19 cellular contexts compared by ENCODE assay signal in genomic region chr4:72430050-72430449, GRCh38.
DNase-seq lines count a peak whose midpoint lies in the region; ATAC-seq and TF ChIP-seq lines count a peak whose summit lies in the region.
"Had no signal": no experiment of that assay in that cellular context is flagged by ENCODE, and none has a peak within 500 bp of the region (broad histone marks: within the 10 kb centered on the region; RNA-seq: fewer than 3 reads in every experiment).

No MANE protein-coding gene starts in this region.

- no peak for TF ChIP-seq EP300 in gastroesophageal sphincter (IDR thresholded peaks at IDR 0.05)

- peaks cover 10% of the 10 kb centered on the region; the same call in 1 of the 2 replicates for H3K4me1 Mint-ChIP-seq in HFFc6 (ENCODE audit: low read depth)
- H3K4me1 Mint-ChIP-seq: naive thymus-derived CD8-positive, alpha-beta T cell had no signal

- H3K4me3 ChIP-seq in adrenal gland (no peak overlapping the region), gastroesophageal sphincter (no peak overlapping the region)
- H3K4me3 ChIP-seq: A549 had no signal

- DNase-seq in A172 (ENCODE audit: low spot score) (peak; percentile 23), HFFc6 (peak; percentile 18), adrenal gland (peak; percentile 43 to 73 (median 63)), glomerular visceral epithelial cell (ENCODE audit: extremely low spot score) (peak; percentile 71), CD1c-positive myeloid dendritic cell (ENCODE audit: extremely low spot score) (no peak), mesenteric fat pad (ENCODE audit: low spot score) (no peak)
- DNase-seq: activated CD4-positive, alpha-beta T cell treated with anti-CD3 and anti-CD28 coated beads, Interleukin-2, amount 50 U/mL, for 4 hours; activated T-cell treated with anti-CD3 and anti-CD28 coated beads, Interleukin-2, amount 50 U/mL, for 1 hour; cerebellar nuclear complex; GOT3; left ventricle myocardium superior; naive thymus-derived CD8-positive, alpha-beta T cell; NCI-H1105; NCI-H2171; stimulated activated naive CD4-positive, alpha-beta T cell treated with Interleukin-2 at 50 U/mL for 16 hours; trophoblast cell had no signal

- peaks cover 3% of the 10 kb centered on the region for H3K27me3 Mint-ChIP-seq in HFFc6 (ENCODE audit: insufficient read depth)

- H3K9me3 Mint-ChIP-seq in HFFc6 = no peaks in the 10 kb centered on the region

- H3K9me3 ChIP-seq in adrenal gland (replicated peaks in 1 of 3) (no peaks in the 10 kb centered on the region), gastroesophageal sphincter (no peaks in the 10 kb centered on the region)
- H3K9me3 ChIP-seq: A549 had no signal

- H3K4me1 ChIP-seq in adrenal gland (replicated peaks in 1 of 2) (peaks cover 0 to 4% of the 10 kb centered on the region in 2 donors), gastroesophageal sphincter (no peaks in the 10 kb centered on the region)
- H3K4me1 ChIP-seq: A549 had no signal

- TF ChIP-seq CTCF in HFFc6 (IDR thresholded peaks at IDR 0.05) (no peak), adrenal gland (IDR thresholded peaks at IDR 0.05) (no peak), gastroesophageal sphincter (IDR thresholded peaks at IDR 0.05) (no peak)

- H3K27me3 ChIP-seq in adrenal gland (no peaks in the 10 kb centered on the region), gastroesophageal sphincter (no peaks in the 10 kb centered on the region)

- H3K27ac ChIP-seq in adrenal gland (no peak overlapping the region), gastroesophageal sphincter (no peak overlapping the region)
- H3K27ac ChIP-seq: A549 had no signal

- H3K36me3 ChIP-seq in adrenal gland (replicated peaks in 1 of 2) (no peaks in the 10 kb centered on the region), gastroesophageal sphincter (no peaks in the 10 kb centered on the region)

- H3K4me3 Mint-ChIP-seq in HFFc6 = no peak overlapping the region
- H3K4me3 Mint-ChIP-seq: naive thymus-derived CD8-positive, alpha-beta T cell had no signal

- intact Hi-C loops in adrenal gland (cut with DNase I) = no loop called here

- no peaks in the 10 kb centered on the region for H3K36me3 Mint-ChIP-seq in HFFc6 (ENCODE audit: low read depth)
- H3K36me3 Mint-ChIP-seq: naive thymus-derived CD8-positive, alpha-beta T cell had no signal

- H3K27ac Mint-ChIP-seq in HFFc6 = no peak overlapping the region
- H3K27ac Mint-ChIP-seq: naive thymus-derived CD8-positive, alpha-beta T cell had no signal

- TF ChIP-seq POLR2A in adrenal gland (IDR thresholded peaks at IDR 0.05) = no peak
- no peak for TF ChIP-seq POLR2A in gastroesophageal sphincter (IDR thresholded peaks at IDR 0.05)

- ATAC-seq in gastroesophageal sphincter = no peak
- no peak for ATAC-seq in GM19324 (IDR thresholded peaks at IDR 0.05; ENCODE audit: low FRiP score, unreplicated experiment)
- ATAC-seq: A549; left ventricle myocardium superior; naive thymus-derived CD8-positive, alpha-beta T cell had no signal

Comparison
In these comparisons a context has a peak if more than half of its experiments do, and no peak if none do; other contexts are left out.
1. DNase-seq: peak in A172 (single experiment), HFFc6 (single experiment), adrenal gland (7 of 7) and glomerular visceral epithelial cell (single experiment); none in CD1c-positive myeloid dendritic cell (single experiment) and mesenteric fat pad (single experiment).